ENCODE assay signal across 2 cellular contexts in genomic region chr17:17540935-17541639, GRCh38.
TF ChIP-seq lines count a peak whose summit lies in the region.

No MANE protein-coding gene starts in this region.

TF ChIP-seq in SK-N-SH, 30 proteins besides CTCF, POLR2A, EP300 and RAD21 (continued from another document):
- TF ChIP-seq USF2 (IDR thresholded peaks at IDR 0.05; ENCODE audit: borderline replicate concordance, low read depth, low read length), result no peak
- no peak for TF ChIP-seq CHD2 (IDR thresholded peaks at IDR 0.05; ENCODE audit: low read length, partially characterized antibody)
- TF ChIP-seq MAX (IDR thresholded peaks at IDR 0.05; ENCODE audit: low read depth), result no peak
- no peak for TF ChIP-seq PBX3 (IDR thresholded peaks at IDR 0.05)
- no peak for TF ChIP-seq SMC3 (IDR thresholded peaks at IDR 0.05; ENCODE audit: low read depth, low read length)
- no peak for TF ChIP-seq TCF12 (IDR thresholded peaks at IDR 0.05)
- TF ChIP-seq REST (IDR thresholded peaks at IDR 0.05; ENCODE audit: low read depth, low read length), result no peak

TF ChIP-seq in SK-N-SH treated with all-trans-retinoic acid at 6 μM for 48 hours, 23 proteins besides CTCF, POLR2A, EP300 and RAD21 (continued from another document):
- TF ChIP-seq CREB5 (CRISPR knock-in tag; IDR thresholded peaks at IDR 0.05; ENCODE audit: low read depth) (no peak), TCF4 (CRISPR knock-in tag; IDR thresholded peaks at IDR 0.05; ENCODE audit: borderline replicate concordance) (no peak), POU6F1 (CRISPR knock-in tag; IDR thresholded peaks at IDR 0.05; ENCODE audit: borderline replicate concordance, low read depth) (no peak), ZNF565 (CRISPR knock-in tag; conservative IDR thresholded peaks at IDR 0.05; ENCODE audit: low read depth) (no peak), CSDC2 (CRISPR knock-in tag; IDR thresholded peaks at IDR 0.05) (no peak), TSHZ2 (CRISPR knock-in tag; IDR thresholded peaks at IDR 0.05) (no peak), ZC3H10 (CRISPR knock-in tag; IDR thresholded peaks at IDR 0.05) (no peak), OSR1 (CRISPR knock-in tag; IDR thresholded peaks at IDR 0.05) (no peak), ZNF8 (CRISPR knock-in tag; IDR thresholded peaks at IDR 0.05) (no peak), ARNTL (CRISPR knock-in tag; IDR thresholded peaks at IDR 0.05; ENCODE audit: borderline replicate concordance, low read depth) (no peak), PPARA (CRISPR knock-in tag; IDR thresholded peaks at IDR 0.05; ENCODE audit: borderline replicate concordance) (no peak), GLIS3 (CRISPR knock-in tag; IDR thresholded peaks at IDR 0.05) (no peak), CSRNP3 (CRISPR knock-in tag; IDR thresholded peaks at IDR 0.05) (no peak), PATZ1 (CRISPR knock-in tag; IDR thresholded peaks at IDR 0.05; ENCODE audit: borderline replicate concordance) (no peak)
TF ChIP-seq in SK-N-SH treated with all-trans-retinoic acid at 6 μM for 48 hours: peak in this region for 0.
